In genomic region chr20:17445561-17445960, GRCh38 we compare ENCODE assay signal across 13 cellular contexts.
A peak's percentile ranks its signal among the peaks of the same experiment; 100 is the strongest.
DNase-seq lines count a peak whose midpoint lies in the region; ATAC-seq and TF ChIP-seq lines count a peak whose summit lies in the region.
"Had no signal": no experiment of that assay in that cellular context is flagged by ENCODE, and none has a peak within 500 bp of the region (broad histone marks: within the 10 kb centered on the region; RNA-seq: fewer than 3 reads in every experiment).

No MANE protein-coding gene starts in this region.

- peak overlapping the region; percentile 22 for H3K4me3 Mint-ChIP-seq in Caco-2 (ENCODE audit: unreplicated experiment)
- no peak overlapping the region for H3K4me3 Mint-ChIP-seq in nephron progenitor cell
- H3K4me3 Mint-ChIP-seq: CD8-positive, alpha-beta memory T cell; HFFc6 had no signal

- H3K9me3 ChIP-seq in Caco-2 (no peaks in the 10 kb centered on the region; the same call in 1 of the 2 replicates), adrenal gland (replicated peaks in 1 of 3) (no peaks in the 10 kb centered on the region)
- H3K9me3 ChIP-seq: BLaER1 had no signal

- no TSS peak for BruUV-seq in Caco-2 (replicated peaks; lab: Mats Ljungman, UMichigan)

- DNase-seq in Caco-2 (no peak), adrenal gland (peak; percentile 56 to 81 (median 74)), islet precursor cell (peak; percentile 26), nephron progenitor cell (no peak), NCI-H1092 (lab: John Stamatoyannopoulos, UW) (no peak), left lobe of liver (ENCODE audit: low spot score) (no peak), ureter (ENCODE audit: low spot score) (no peak)
- DNase-seq: CD8-positive, alpha-beta memory T cell; HCEC 1CT; HFFc6 had no signal

- no peak for TF ChIP-seq POLR2A in adrenal gland (IDR thresholded peaks at IDR 0.05)

- TF ChIP-seq CTCF in Caco-2 (IDR thresholded peaks at IDR 0.05; ENCODE audit: insufficient read depth in 1 of 2, low read depth in 1 of 2, low read length in 1 of 2, severe bottlenecking in 1 of 2, unreplicated experiment in 1 of 2) (no peak), adrenal gland (IDR thresholded peaks at IDR 0.05) (no peak), nephron progenitor cell (IDR thresholded peaks at IDR 0.05) (no peak)

- intact Hi-C loops in Caco-2 (cut with micrococcal nuclease; ENCODE audit: unreplicated experiment), result loop anchor here (10.0 kb wide), 2 partner anchors 89 to 159 kb away; partner anchors contain the start of gene BFSP1
- intact Hi-C loops in adrenal gland (cut with DNase I), result no loop called here

- ATAC-seq in HG03280 (IDR thresholded peaks at IDR 0.05; ENCODE audit: unreplicated experiment), result no peak
- ATAC-seq in left lobe of liver, result no peak

- H3K4me1 Mint-ChIP-seq in Caco-2 (ENCODE audit: low read depth, unreplicated experiment) (peaks cover 23% of the 10 kb centered on the region), nephron progenitor cell (peaks cover 20% of the 10 kb centered on the region)
- H3K4me1 Mint-ChIP-seq: CD8-positive, alpha-beta memory T cell had no signal

- peaks cover 31% of the 10 kb centered on the region for H3K4me1 ChIP-seq in Caco-2
- no peaks in the 10 kb centered on the region for H3K4me1 ChIP-seq in adrenal gland (replicated peaks in 1 of 2)
- H3K4me1 ChIP-seq: BLaER1 had no signal

- H3K27ac ChIP-seq in adrenal gland, result no peak overlapping the region
- H3K27ac ChIP-seq: 22Rv1, BLaER1 had no signal

- H3K9me3 Mint-ChIP-seq in Caco-2 (ENCODE audit: unreplicated experiment) (no peaks in the 10 kb centered on the region), nephron progenitor cell (peaks cover 4% of the 10 kb centered on the region)
- H3K9me3 Mint-ChIP-seq: HFFc6 had no signal

- POLR2A ChIA-PET in Caco-2 (lab: Charles Lee), result no interaction called here

- H3K4me3 ChIP-seq in Caco-2 (ENCODE audit: low read depth, low read length) (no peak overlapping the region), adrenal gland (no peak overlapping the region)
- H3K4me3 ChIP-seq: BLaER1 had no signal

- no peaks in the 10 kb centered on the region for H3K27me3 ChIP-seq in Caco-2 (replicated peaks; ENCODE audit: control insufficient read depth, insufficient read depth, low read length)
- H3K27me3 ChIP-seq in adrenal gland, result no peaks in the 10 kb centered on the region
- H3K27me3 ChIP-seq: BLaER1 had no signal

- CTCF ChIA-PET in Caco-2 (lab: Charles Lee), result no interaction called here

- no peaks in the 10 kb centered on the region for H3K36me3 ChIP-seq in Caco-2 (ENCODE audit: control insufficient read depth, insufficient read depth, low read length)
- no peaks in the 10 kb centered on the region for H3K36me3 ChIP-seq in adrenal gland (replicated peaks in 1 of 2)
- H3K36me3 ChIP-seq: BLaER1 had no signal

- WGBS in adrenal gland, 4 donors, result 14 to 48% (median 35%) methylated on average over 13 of the region's 13 CpGs

- H3K27me3 Mint-ChIP-seq in Caco-2 (ENCODE audit: insufficient read depth, unreplicated experiment), result no peaks in the 10 kb centered on the region
- peaks cover 17% of the 10 kb centered on the region for H3K27me3 Mint-ChIP-seq in nephron progenitor cell (ENCODE audit: low read depth, poor library complexity)

- peak overlapping the region; percentile 38 for H3K27ac Mint-ChIP-seq in Caco-2 (ENCODE audit: unreplicated experiment)
- peak overlapping the region; percentile 68 for H3K27ac Mint-ChIP-seq in nephron progenitor cell
- H3K27ac Mint-ChIP-seq: CD8-positive, alpha-beta memory T cell; HFFc6 had no signal

- H3K36me3 Mint-ChIP-seq in Caco-2 (ENCODE audit: insufficient read depth, unreplicated experiment), result no peaks in the 10 kb centered on the region
- no peaks in the 10 kb centered on the region for H3K36me3 Mint-ChIP-seq in nephron progenitor cell (ENCODE audit: low read depth)
- H3K36me3 Mint-ChIP-seq: CD8-positive, alpha-beta memory T cell had no signal

Comparison
In these comparisons a context has a peak if more than half of its experiments do, and no peak if none do; other contexts are left out.
1. DNase-seq: peak in adrenal gland (7 of 7) and islet precursor cell (single experiment); none in Caco-2 (0 of 2), nephron progenitor cell (single experiment), NCI-H1092 (single experiment), left lobe of liver (single experiment) and ureter (single experiment).